ENCODE assay signal across 1 cellular context in the genomic region with DNA sequence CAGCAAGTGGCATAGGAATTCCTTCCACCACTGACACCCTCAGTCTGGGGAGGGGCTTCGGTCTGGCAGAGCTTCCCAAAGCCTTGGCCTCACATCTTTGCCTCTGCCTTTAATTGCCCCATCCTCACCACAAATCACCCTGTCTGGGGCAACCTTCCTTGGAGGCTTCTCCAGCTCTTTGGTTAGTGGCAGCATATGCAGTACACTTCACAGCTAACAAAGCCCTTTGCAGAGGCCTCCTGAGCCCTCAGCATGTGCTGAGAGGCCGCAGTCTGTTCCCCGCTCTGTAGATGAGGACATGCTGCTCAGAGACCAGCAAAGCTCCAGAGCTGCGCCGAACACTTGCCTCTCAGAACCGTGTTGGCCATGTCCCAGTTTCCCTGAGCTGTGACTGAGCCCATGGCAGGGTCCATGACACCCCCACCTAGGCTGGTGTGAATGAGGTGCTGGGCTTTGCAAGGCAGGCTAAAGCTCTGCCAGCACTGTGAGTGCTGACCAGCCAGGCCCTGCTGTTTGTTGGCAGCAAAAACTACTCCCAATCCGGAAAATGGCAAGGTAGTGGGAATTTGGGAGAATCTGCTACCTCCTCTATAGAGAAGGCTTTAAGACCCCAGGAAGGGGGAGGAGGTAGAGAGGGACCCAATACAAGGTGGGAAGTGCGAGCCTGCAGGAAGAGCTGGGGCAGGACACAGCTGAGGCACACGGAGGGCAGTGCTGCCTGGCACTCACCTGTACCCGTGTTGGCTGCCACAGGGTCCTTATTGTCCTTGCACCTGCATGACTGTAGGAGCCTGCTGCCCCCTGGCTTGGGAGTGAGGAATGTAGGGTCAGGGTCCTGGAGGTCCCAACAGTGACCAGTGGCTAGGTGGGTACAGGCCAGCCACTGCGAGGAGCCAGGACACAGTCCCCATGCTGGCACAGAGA.
TF ChIP-seq lines count a peak whose summit lies in the region.

No MANE protein-coding gene starts in this region.

TF ChIP-seq in SK-N-SH treated with all-trans-retinoic acid at 6 μM for 48 hours, 23 proteins besides CTCF, POLR2A, EP300 and RAD21 (continued from another document):
- TF ChIP-seq, protein P1, sequence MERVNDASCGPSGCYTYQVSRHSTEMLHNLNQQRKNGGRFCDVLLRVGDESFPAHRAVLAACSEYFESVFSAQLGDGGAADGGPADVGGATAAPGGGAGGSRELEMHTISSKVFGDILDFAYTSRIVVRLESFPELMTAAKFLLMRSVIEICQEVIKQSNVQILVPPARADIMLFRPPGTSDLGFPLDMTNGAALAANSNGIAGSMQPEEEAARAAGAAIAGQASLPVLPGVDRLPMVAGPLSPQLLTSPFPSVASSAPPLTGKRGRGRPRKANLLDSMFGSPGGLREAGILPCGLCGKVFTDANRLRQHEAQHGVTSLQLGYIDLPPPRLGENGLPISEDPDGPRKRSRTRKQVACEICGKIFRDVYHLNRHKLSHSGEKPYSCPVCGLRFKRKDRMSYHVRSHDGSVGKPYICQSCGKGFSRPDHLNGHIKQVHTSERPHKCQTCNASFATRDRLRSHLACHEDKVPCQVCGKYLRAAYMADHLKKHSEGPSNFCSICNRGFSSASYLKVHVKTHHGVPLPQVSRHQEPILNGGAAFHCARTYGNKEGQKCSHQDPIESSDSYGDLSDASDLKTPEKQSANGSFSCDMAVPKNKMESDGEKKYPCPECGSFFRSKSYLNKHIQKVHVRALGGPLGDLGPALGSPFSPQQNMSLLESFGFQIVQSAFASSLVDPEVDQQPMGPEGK (CRISPR knock-in tag; IDR thresholded peaks at IDR 0.05; ENCODE audit: borderline replicate concordance), result no peak
- no peak for TF ChIP-seq ZC3H10 (CRISPR knock-in tag; IDR thresholded peaks at IDR 0.05)
